Comparison of ENCODE assay signal across 9 cellular contexts in genomic region chr17:44095388-44095646, GRCh38. TPM values are rescaled to one million over a fixed set of nuclear protein-coding genes. Genes with fewer than 3 reads are reported as not detected.
DNase-seq lines count a peak whose midpoint lies in the region; ATAC-seq, FAIRE-seq and TF ChIP-seq lines count a peak whose summit lies in the region.
"Had no signal": no experiment of that assay in that cellular context is flagged by ENCODE, and none has a peak within 500 bp of the region (broad histone marks: within the 10 kb centered on the region; RNA-seq: fewer than 3 reads in every experiment).

No MANE protein-coding gene starts in this region.

- peaks cover 26% of the 10 kb centered on the region for H3F3A ChIP-seq in GM23338 (replicated peaks; ENCODE audit: low read depth)

- WGBS in spleen, 5 donors = 2 to 20% (median 11%) methylated on average over 2 of the region's 2 CpGs

- H3K36me3 Mint-ChIP-seq in GM23338 (ENCODE audit: low read depth) = peaks cover 11% of the 10 kb centered on the region
- no peaks in the 10 kb centered on the region for H3K36me3 Mint-ChIP-seq in activated naive CD4-positive, alpha-beta T cell treated with anti-CD3 and anti-CD28 coated beads, Interleukin-2, amount 50 U/mL, for 72 hours

- peaks cover 12% of the 10 kb centered on the region for H3K27me3 Mint-ChIP-seq in GM23338 (ENCODE audit: insufficient read depth, low read depth, poor library complexity)

- no peaks in the 10 kb centered on the region for H3K9me2 ChIP-seq in GM23338 (ENCODE audit: insufficient read depth)

- FAIRE-seq in keratinocyte (lab: Jason Lieb, UNC) = no peak

- peaks cover 11% of the 10 kb centered on the region; the same call in 1 of the 2 replicates for H3K79me2 ChIP-seq in GM23338 (replicated peaks; ENCODE audit: insufficient read depth)
- no peaks in the 10 kb centered on the region for H3K79me2 ChIP-seq in keratinocyte (ENCODE audit: control insufficient read depth, insufficient read depth, low read length)

- H3K4me2 ChIP-seq in GM23338 (peak overlapping the region; percentile 63), keratinocyte (ENCODE audit: control insufficient read depth, extremely low read depth, insufficient read depth, low read depth, low read length) (peak overlapping the region; percentile 88)

- H3K9me3 ChIP-seq in adipocyte (ENCODE audit: control insufficient read depth, low read length) (no peaks in the 10 kb centered on the region), keratinocyte (ENCODE audit: control insufficient read depth, low read depth, low read length) (no peaks in the 10 kb centered on the region), spleen (no peaks in the 10 kb centered on the region)

- H3K9ac ChIP-seq in adipocyte (ENCODE audit: low read length) (peak overlapping the region; percentile 74), keratinocyte (ENCODE audit: control insufficient read depth, extremely low read depth, insufficient read depth, low read length) (peak overlapping the region; percentile 30)

- no peaks in the 10 kb centered on the region; the same call in 2 of the 3 replicates for H3K9me3 Mint-ChIP-seq in GM23338
- H3K9me3 Mint-ChIP-seq in activated naive CD4-positive, alpha-beta T cell treated with anti-CD3 and anti-CD28 coated beads, Interleukin-2, amount 50 U/mL, for 72 hours = no peaks in the 10 kb centered on the region

- H2AFZ ChIP-seq in GM23338 = no peak overlapping the region
- H2AFZ ChIP-seq in keratinocyte (ENCODE audit: control insufficient read depth, low read length) = no peak overlapping the region

- no peaks in the 10 kb centered on the region for H4K20me1 ChIP-seq in GM23338 (replicated peaks; ENCODE audit: insufficient read depth)
- H4K20me1 ChIP-seq in keratinocyte (ENCODE audit: control insufficient read depth, extremely low read depth, insufficient read depth, low read length) = no peaks in the 10 kb centered on the region

- no peaks in the 10 kb centered on the region for H3K27me3 ChIP-seq in GM23338 (ENCODE audit: insufficient read depth)
- no peaks in the 10 kb centered on the region for H3K27me3 ChIP-seq in adipocyte (replicated peaks; ENCODE audit: control insufficient read depth, insufficient read depth, low read length)
- no peaks in the 10 kb centered on the region for H3K27me3 ChIP-seq in keratinocyte (ENCODE audit: control insufficient read depth, extremely low read depth, insufficient read depth, low read length)
- no peaks in the 10 kb centered on the region for H3K27me3 ChIP-seq in spleen (replicated peaks in 1 of 7)

- dilution Hi-C loops in keratinocyte (cut with MboI; ENCODE audit: extremely low pct_ligation_motif_present, low sequenced_read_pairs) = no loop called here

- intact Hi-C loops in spleen (cut with DNase I; ENCODE audit: low total_unique reads) = no loop called here

- H3K4me3 ChIP-seq in GM23338 (peak overlapping the region; percentile 46), adipocyte (ENCODE audit: low read length) (peak overlapping the region; percentile 69), keratinocyte (ENCODE audit: control insufficient read depth in 2 of 3, extremely low read depth in 1 of 3, insufficient read depth in 2 of 3, low read depth in 1 of 3, low read length in 3 of 3) (no peak overlapping the region), spleen (peak overlapping the region in 3 of 8 donors; percentile 8 to 49 (median 11))

- no peak for TF ChIP-seq POLR2A in spleen (IDR thresholded peaks at IDR 0.05)

- H3K4me1 Mint-ChIP-seq in GM23338 = peaks cover 27% of the 10 kb centered on the region; the same call in 2 of the 3 replicates

- peak; percentile 22 for ATAC-seq in GM23338
- ATAC-seq in HG02970 (IDR thresholded peaks at IDR 0.05; ENCODE audit: low FRiP score, unreplicated experiment) = no peak
- ATAC-seq in activated naive CD4-positive, alpha-beta T cell treated with anti-CD3 and anti-CD28 coated beads, Interleukin-2, amount 50 U/mL, for 72 hours = no peak
- ATAC-seq in HG02798 (IDR thresholded peaks at IDR 0.05; ENCODE audit: poor library complexity, unreplicated experiment) = no peak

- DNase-seq in GM23338 (ENCODE audit: low spot score) (no peak), adipocyte (ENCODE audit: low read depth) (no peak), keratinocyte (ENCODE audit: low read depth, low spot score) (no peak), spleen (no peak), RKO (ENCODE audit: low spot score) (no peak)
- DNase-seq in activated naive CD4-positive, alpha-beta T cell treated with anti-CD3 and anti-CD28 coated beads, Interleukin-2, amount 50 U/mL, for 72 hours (ENCODE audit: low spot score in 2 of 2) = no peak
- DNase-seq: stimulated activated CD4-positive, alpha-beta T cell treated with anti-CD3 and anti-CD28 coated beads, Interleukin-12 subunit alpha, Interleukin-12 subunit beta, amount 100 ng/mL, for 4 hours had no signal

- H3K27ac ChIP-seq in GM23338 (ENCODE audit: low read depth) (peak overlapping the region; percentile 99), keratinocyte (ENCODE audit: control insufficient read depth, insufficient read depth, low read length) (no peak overlapping the region), spleen (peak overlapping the region in 7 of 8 donors; percentile 85 to 90 (median 87))

- H3K4me1 ChIP-seq in GM23338 (ENCODE audit: insufficient read depth) (peaks cover 29% of the 10 kb centered on the region), adipocyte (ENCODE audit: control insufficient read depth, insufficient read depth, low read length) (peaks cover 27% of the 10 kb centered on the region), keratinocyte (ENCODE audit: control insufficient read depth, extremely low read depth, insufficient read depth, low read length) (peaks cover 18% of the 10 kb centered on the region), spleen (peaks cover 20 to 62% (median 49%) of the 10 kb centered on the region in 6 donors)

- peak overlapping the region; percentile 76 for H3K4me3 Mint-ChIP-seq in GM23338

- TF ChIP-seq CTCF in GM23338 (conservative IDR thresholded peaks at IDR 0.05; ENCODE audit: low read depth in 2 of 2) (no peak), keratinocyte (optimal IDR thresholded peaks at IDR 0.05 in 1 of 3, IDR thresholded peaks at IDR 0.05 in 1 of 3, conservative IDR thresholded peaks at IDR 0.05 in 1 of 3; ENCODE audit: extremely low read depth in 1 of 3, insufficient read depth in 2 of 3, low read length in 3 of 3) (no peak), spleen (IDR thresholded peaks at IDR 0.05 in 8 of 11, conservative IDR thresholded peaks at IDR 0.05 in 3 of 11) (no peak)

- H3K9me1 ChIP-seq in keratinocyte (ENCODE audit: control insufficient read depth, extremely low read depth, insufficient read depth, low read length) = no peaks in the 10 kb centered on the region

- no peaks in the 10 kb centered on the region; the same call in 1 of the 2 replicates for H3K36me3 ChIP-seq in GM23338 (ENCODE audit: insufficient read depth)
- H3K36me3 ChIP-seq in adipocyte (ENCODE audit: control insufficient read depth, insufficient read depth, low read length, severe bottlenecking) = peaks cover 27% of the 10 kb centered on the region
- peaks cover 0 to 2% of the 10 kb centered on the region in 2 experiments for H3K36me3 ChIP-seq in keratinocyte (ENCODE audit: control insufficient read depth in 2 of 2, extremely low read depth in 1 of 2, insufficient read depth in 2 of 2, low read length in 2 of 2)
- peaks cover 3 to 49% (median 35%) of the 10 kb centered on the region in 6 donors for H3K36me3 ChIP-seq in spleen

- peak overlapping the region; percentile 99 for H3K27ac Mint-ChIP-seq in GM23338
- H3K27ac Mint-ChIP-seq in activated naive CD4-positive, alpha-beta T cell treated with anti-CD3 and anti-CD28 coated beads, Interleukin-2, amount 50 U/mL, for 72 hours = no peak overlapping the region

RNA-seq across cellular contexts. Expression of gene G6PC3, which starts 24.8 kb away (rescaled TPM):
- 110 and 112 TPM in 2 replicates for total RNA-seq in GM23338 (2014; rRNA removed; shearing (Covaris generic))
- polyA plus RNA-seq in GM23338 (2016; fragmentation: Nextera tagmentation; extraction: Ambion mirVana) (143 and 154 TPM in 2 replicates), keratinocyte (28.0 to 44.2 TPM (median 37.9 TPM) in 3 replicates), spleen (10 to 100 TPM; 28.9 to 36.8 (median 35.9) TPM)
- 1.1 TPM for polyA plus RNA-seq in keratinocyte (2011; ENCODE audit: low read depth)
- 25.6 and 47.9 TPM in 2 replicates for polyA plus RNA-seq in keratinocyte (2011; cell fraction: cytosol; rRNA removed)
- 31.1 and 39.6 TPM in 2 replicates for polyA plus RNA-seq in keratinocyte (2011; cell fraction: nucleus; rRNA removed)
- 24.7 and 39.9 TPM in 2 replicates for polyA plus RNA-seq in keratinocyte (2012; ENCODE audit: low replicate concordance)
- 37.6 to 78.4 TPM (median 53.8 TPM) in 3 replicates for polyA minus RNA-seq in keratinocyte
- 57.2 TPM for polyA minus RNA-seq in keratinocyte (2011; cell fraction: cytosol; rRNA and poly(A)+ RNA removed)
- 19.8 and 23.8 TPM in 2 replicates for polyA minus RNA-seq in keratinocyte (2011; cell fraction: nucleus; rRNA and poly(A)+ RNA removed)
- total RNA-seq in spleen = 10 to 100 TPM; 24.9 to 49.2 (median 39.2) TPM
- total RNA-seq in activated naive CD4-positive, alpha-beta T cell treated with anti-CD3 and anti-CD28 coated beads, Interleukin-2, amount 50 U/mL, for 72 hours = 10 to 100 TPM; 17.7 to 20.3 TPM

RNA-seq across cellular contexts. Expression of gene HDAC5, which starts 28.1 kb away (rescaled TPM):
- 71.1 and 86.9 TPM in 2 replicates for total RNA-seq in GM23338 (2014; rRNA removed; shearing (Covaris generic))
- polyA plus RNA-seq in GM23338 (2016; fragmentation: Nextera tagmentation; extraction: Ambion mirVana) (16.9 TPM in 2 replicates), keratinocyte (3.0 to 11.1 TPM (median 4.5 TPM) in 3 replicates), spleen (10 to 100 TPM; 18.5 to 39.9 (median 22.4) TPM)
- 42.8 TPM for polyA plus RNA-seq in keratinocyte (2011; ENCODE audit: low read depth)
- 4.4 and 7.3 TPM in 2 replicates for polyA plus RNA-seq in keratinocyte (2011; cell fraction: cytosol; rRNA removed)
- 6.9 and 8.3 TPM in 2 replicates for polyA plus RNA-seq in keratinocyte (2011; cell fraction: nucleus; rRNA removed)
- 6.0 and 43.9 TPM in 2 replicates for polyA plus RNA-seq in keratinocyte (2012; ENCODE audit: low replicate concordance)
- polyA minus RNA-seq in keratinocyte = 14.3 to 22.8 TPM (median 19.8 TPM) in 3 replicates
- 16.5 TPM for polyA minus RNA-seq in keratinocyte (2011; cell fraction: cytosol; rRNA and poly(A)+ RNA removed)
- 9.6 and 10.8 TPM in 2 replicates for polyA minus RNA-seq in keratinocyte (2011; cell fraction: nucleus; rRNA and poly(A)+ RNA removed)
- 10 to 100 TPM; 42.3 to 72.9 (median 59.4) TPM for total RNA-seq in spleen
- total RNA-seq in activated naive CD4-positive, alpha-beta T cell treated with anti-CD3 and anti-CD28 coated beads, Interleukin-2, amount 50 U/mL, for 72 hours = 10 to 100 TPM; 17.3 to 27.8 TPM

RNA-seq across cellular contexts. Expression of gene LSM12, which starts 28.8 kb away (rescaled TPM):
- 64.4 and 72.7 TPM in 2 replicates for total RNA-seq in GM23338 (2014; rRNA removed; shearing (Covaris generic))
- polyA plus RNA-seq in GM23338 (2016; fragmentation: Nextera tagmentation; extraction: Ambion mirVana) (226 and 241 TPM in 2 replicates), keratinocyte (40.1 to 74.3 TPM (median 49.5 TPM) in 3 replicates), spleen (10 to 100 TPM; 18.9 to 30.4 (median 22.4) TPM)
- 32.5 TPM for polyA plus RNA-seq in keratinocyte (2011; ENCODE audit: low read depth)
- 44.1 and 59.8 TPM in 2 replicates for polyA plus RNA-seq in keratinocyte (2011; cell fraction: cytosol; rRNA removed)
- polyA plus RNA-seq in keratinocyte (2011; cell fraction: nucleus; rRNA removed) = 23.5 and 23.8 TPM in 2 replicates
- polyA plus RNA-seq in keratinocyte (2012; ENCODE audit: low replicate concordance) = 38.9 and 48.8 TPM in 2 replicates
- 38.0 to 89.3 TPM (median 75.4 TPM) in 3 replicates for polyA minus RNA-seq in keratinocyte
- polyA minus RNA-seq in keratinocyte (2011; cell fraction: cytosol; rRNA and poly(A)+ RNA removed) = 68.3 TPM
- 11.5 and 17.5 TPM in 2 replicates for polyA minus RNA-seq in keratinocyte (2011; cell fraction: nucleus; rRNA and poly(A)+ RNA removed)
- 10 to 100 TPM; 21.6 to 43.1 (median 39.4) TPM for total RNA-seq in spleen
- 10 to 100 TPM; 71.4 to 73.5 TPM for total RNA-seq in activated naive CD4-positive, alpha-beta T cell treated with anti-CD3 and anti-CD28 coated beads, Interleukin-2, amount 50 U/mL, for 72 hours

RNA-seq across cellular contexts. Expression of gene HROB, which starts 46.4 kb away (rescaled TPM):
- total RNA-seq in GM23338 (2014; rRNA removed; shearing (Covaris generic)) = 17.0 and 19.0 TPM in 2 replicates
- 9.3 TPM in 2 replicates for polyA plus RNA-seq in GM23338 (2016; fragmentation: Nextera tagmentation; extraction: Ambion mirVana)
- polyA plus RNA-seq in keratinocyte = 1.3 to 4.5 TPM (median 3.4 TPM) in 3 replicates
- 0.37 TPM for polyA plus RNA-seq in keratinocyte (2011; ENCODE audit: low read depth)
- polyA plus RNA-seq in keratinocyte (2011; cell fraction: cytosol; rRNA removed) = 1.9 and 2.0 TPM in 2 replicates
- 3.5 and 5.1 TPM in 2 replicates for polyA plus RNA-seq in keratinocyte (2011; cell fraction: nucleus; rRNA removed)
- 0.75 and 3.2 TPM in 2 replicates for polyA plus RNA-seq in keratinocyte (2012; ENCODE audit: low replicate concordance)
- polyA minus RNA-seq in keratinocyte = 3.7 to 8.3 TPM (median 5.1 TPM) in 3 replicates
- 6.3 TPM for polyA minus RNA-seq in keratinocyte (2011; cell fraction: cytosol; rRNA and poly(A)+ RNA removed)
- 1.7 and 2.5 TPM in 2 replicates for polyA minus RNA-seq in keratinocyte (2011; cell fraction: nucleus; rRNA and poly(A)+ RNA removed)
- 1 to 10 TPM; 1.3 to 4.1 (median 1.8) TPM for total RNA-seq in spleen
- 1 to 10 TPM in 2 of 3 donors, under 1 TPM in 1; 0.83 to 1.0 (median 1.0) TPM for polyA plus RNA-seq in spleen
- 10 to 100 TPM; 23.7 to 25.0 TPM for total RNA-seq in activated naive CD4-positive, alpha-beta T cell treated with anti-CD3 and anti-CD28 coated beads, Interleukin-2, amount 50 U/mL, for 72 hours

Comparison
In these comparisons a context has a peak if more than half of its experiments do, and no peak if none do; other contexts are left out.
1. H3K4me3 ChIP-seq: peak in GM23338 (single experiment) and adipocyte (single experiment); none in keratinocyte (0 of 3).